Comparison of ENCODE assay signal across 20 cellular contexts in genomic region chr2:229343661-229344060, GRCh38.
"Had no signal": no experiment of that assay in that cellular context is flagged by ENCODE, and none has a peak within 500 bp of the region (broad histone marks: within the 10 kb centered on the region; RNA-seq: fewer than 3 reads in every experiment).

No MANE protein-coding gene starts in this region.

- ATAC-seq: effector memory CD8-positive, alpha-beta T cell; left lobe of liver; lower lobe of right lung; naive thymus-derived CD8-positive, alpha-beta T cell; right lobe of liver had no signal

- H3K4me3 ChIP-seq: ascending aorta, lower lobe of right lung, neural progenitor cell, right lobe of liver, thoracic aorta had no signal

- H3K9ac ChIP-seq: neural progenitor cell had no signal

- H2AFZ ChIP-seq: neural progenitor cell had no signal

- H3K27ac ChIP-seq: ascending aorta, lower lobe of right lung, neural progenitor cell, right lobe of liver, thoracic aorta had no signal

- H3K27me3 ChIP-seq: ascending aorta, neural progenitor cell, right lobe of liver had no signal

- H3K4me1 ChIP-seq: ascending aorta, lower lobe of right lung, neural progenitor cell, right lobe of liver had no signal

- FAIRE-seq: colon, endothelial cell of umbilical vein, small intestine, TTC549 had no signal

- H3K4me2 ChIP-seq: neural progenitor cell had no signal

- DNase-seq: activated CD4-positive, alpha-beta T cell treated with anti-CD3 and anti-CD28 coated beads for 1 hour; activated gamma-delta T cell treated with Interleukin-2 at 50 U/mL for 16 hours; activated T-cell treated with anti-CD3 and anti-CD28 coated beads, Interleukin-2, amount 50 U/mL, for 1 hour; effector memory CD8-positive, alpha-beta T cell; lower lobe of right lung; naive thymus-derived CD8-positive, alpha-beta T cell; posterior cingulate gyrus; right lobe of liver; small intestine; stimulated activated CD4-positive, alpha-beta T cell treated with anti-CD3 and anti-CD28 coated beads, Interleukin-2, amount 100 ng/mL, for 48 hours; stimulated activated CD8-positive, alpha-beta memory T cell treated with anti-CD3 and anti-CD28 coated beads, Interleukin-4, amount 100 ng/mL, for 48 hours; stimulated activated naive CD4-positive, alpha-beta T cell; T-helper 1 cell had no signal

- H3K9me3 ChIP-seq: ascending aorta, lower lobe of right lung, right lobe of liver, thoracic aorta had no signal

- H3K36me3 ChIP-seq: ascending aorta, lower lobe of right lung, neural progenitor cell, right lobe of liver, thoracic aorta had no signal
